ENCODE assay signal across 11 cellular contexts in the genomic region with DNA sequence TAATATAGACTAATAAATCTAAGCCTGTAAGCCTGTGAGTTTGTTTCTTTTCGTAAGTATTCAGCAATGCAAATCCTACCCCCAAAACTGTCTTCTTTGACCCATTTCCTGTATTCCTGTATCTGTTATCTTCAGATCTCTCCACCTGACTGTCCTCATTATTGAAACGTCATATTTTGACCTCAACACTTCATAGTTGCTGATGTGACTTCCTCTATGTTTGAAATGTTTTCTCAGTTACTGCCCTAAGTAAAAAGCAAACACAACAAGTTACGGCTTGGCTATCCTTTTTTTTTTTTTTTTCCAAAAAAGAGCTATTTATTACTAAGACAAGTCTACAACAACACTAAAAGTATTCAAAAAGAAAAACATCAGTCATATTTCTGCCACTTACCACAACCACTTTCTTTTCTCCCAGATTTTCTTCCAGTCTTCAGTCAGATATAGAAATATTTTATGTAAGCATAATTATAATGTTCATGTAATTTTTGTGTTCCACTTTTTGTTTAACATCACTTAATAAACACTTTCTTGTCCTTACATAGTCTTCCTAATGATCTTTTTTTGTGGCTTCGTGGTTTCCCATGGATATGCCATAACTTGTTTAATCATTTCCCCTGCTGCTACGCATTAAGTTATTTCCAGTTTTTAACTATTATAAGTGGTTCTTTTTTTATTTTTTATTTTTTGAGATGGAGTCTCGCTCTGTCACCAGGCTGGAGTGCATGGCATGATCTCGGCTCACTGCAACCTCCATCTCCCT. TPM values are rescaled to one million over a fixed set of nuclear protein-coding genes. Genes with fewer than 3 reads are reported as not detected.
DNase-seq lines count a peak whose midpoint lies in the region; ATAC-seq, FAIRE-seq and TF ChIP-seq lines count a peak whose summit lies in the region.
"Had no signal": no experiment of that assay in that cellular context is flagged by ENCODE, and none has a peak within 500 bp of the region (broad histone marks: within the 10 kb centered on the region; RNA-seq: fewer than 3 reads in every experiment).

No MANE protein-coding gene starts in this region.

- no peak for TF ChIP-seq POLR2A in K562 (conservative IDR thresholded peaks at IDR 0.05)

- no TSS peak for BruUV-seq in K562 (replicated peaks; lab: Mats Ljungman, UMichigan)

- WGBS in K562 (ENCODE audit: insufficient coverage, low coverage, missing lambda C conversion rate) = 7% methylated on average over 7 of the region's 7 CpGs

- no peaks in the 10 kb centered on the region for H3K9me1 ChIP-seq in K562 (ENCODE audit: control insufficient read depth, insufficient read depth, low read length)

- H3K9me3 Mint-ChIP-seq in HFFc6 = peaks cover 11% of the 10 kb centered on the region

- TF ChIP-seq EP300 in K562 (IDR thresholded peaks at IDR 0.05; ENCODE audit: low read length) = no peak

- H3K27me3 ChIP-seq in K562 (ENCODE audit: control insufficient read depth in 2 of 2, insufficient read depth in 2 of 2, low read length in 2 of 2) (peaks cover 8 to 11% of the 10 kb centered on the region in 2 experiments; a peak in 3 of 5 replicates), H7 (ENCODE audit: control insufficient read depth, insufficient read depth, low read length) (no peaks in the 10 kb centered on the region)

- POLR2A ChIA-PET in K562 (lab: Yijun Ruan, JAX) = interaction anchor here (0.7 to 1.0 kb wide), 2 partner anchors 11 to 85 kb away, joined by 3 to 4 read pairs; no protein-coding TSS in a partner anchor

- H3K27me3 Mint-ChIP-seq in HFFc6 (ENCODE audit: insufficient read depth) = no peaks in the 10 kb centered on the region

- H3K36me3 Mint-ChIP-seq in HFFc6 (ENCODE audit: low read depth) = peaks cover 10% of the 10 kb centered on the region; the same call in 1 of the 2 replicates

- H3K4me1 Mint-ChIP-seq in HFFc6 (ENCODE audit: low read depth) = peaks cover 61% of the 10 kb centered on the region

- intact Hi-C loops in K562 (cut with micrococcal nuclease) = no loop called here

- H3K4me2 ChIP-seq in K562 (ENCODE audit: insufficient read depth, low read length) = no peak overlapping the region

- no peak overlapping the region; the same call in 1 of the 2 replicates for H3K4me3 Mint-ChIP-seq in HFFc6

- FAIRE-seq in K562 (lab: Jason Lieb, UNC) = peak; percentile 55

- no peak overlapping the region for H3K27ac ChIP-seq in K562 (ENCODE audit: extremely low read depth, low read depth, low read length)
- H3K27ac ChIP-seq: gastrocnemius medialis had no signal

- H3K9me3 ChIP-seq in K562 (replicated peaks; ENCODE audit: control insufficient read depth, insufficient read depth, low read depth, low read length) = no peaks in the 10 kb centered on the region
- H3K9me3 ChIP-seq: gastrocnemius medialis had no signal

- TF ChIP-seq CTCF in GM20000 (IDR thresholded peaks at IDR 0.05; ENCODE audit: extremely low read depth, missing control alignments) (no peak), K562 (IDR thresholded peaks at IDR 0.05 in 2 of 3, conservative IDR thresholded peaks at IDR 0.05 in 1 of 3; ENCODE audit: insufficient read depth in 2 of 3, low read depth in 1 of 3, low read length in 3 of 3) (no peak), HFFc6 (IDR thresholded peaks at IDR 0.05) (no peak)

- peak; percentile 49 for ATAC-seq in HG03460 (IDR thresholded peaks at IDR 0.05; ENCODE audit: unreplicated experiment)
- ATAC-seq in K562 = no peak
- ATAC-seq: gastrocnemius medialis, right cardiac atrium had no signal

- no peak overlapping the region for H3K9ac ChIP-seq in K562 (ENCODE audit: insufficient read depth in 1 of 2, low read depth in 2 of 2, low read length in 2 of 2)

- in situ Hi-C loops in Caki2 (cut with HindIII; ENCODE audit: low pct_unique_long_range_greater_than_20kb, low sequenced_read_pairs) = no loop called here
- in situ Hi-C loops in K562 (cut with MboI) = no loop called here

- H2AFZ ChIP-seq in K562 (ENCODE audit: low read depth, low read length) = no peak overlapping the region

- H3K36me3 ChIP-seq in K562 (ENCODE audit: control insufficient read depth, insufficient read depth, low read length) (no peaks in the 10 kb centered on the region), H7 (replicated peaks; ENCODE audit: control insufficient read depth, insufficient read depth, low read length) (no peaks in the 10 kb centered on the region)
- H3K36me3 ChIP-seq: gastrocnemius medialis had no signal

- CTCF ChIA-PET in K562 (lab: Yijun Ruan, JAX; ENCODE audit: low intra/inter-chr PET ratio) = no interaction called here

- no peaks in the 10 kb centered on the region for H4K20me1 ChIP-seq in K562 (replicated peaks; ENCODE audit: control insufficient read depth, insufficient read depth, low read length)

- DNase-seq in Caki2 (ENCODE audit: low read depth) (peak; percentile 58), GM20000 (ENCODE audit: low spot score) (peak; percentile 38), K562 (ENCODE audit: extremely low read depth in 1 of 4, low spot score in 3 of 4) (no peak), glomerular visceral epithelial cell (ENCODE audit: extremely low spot score) (no peak), H7 (no peak), globus pallidus (ENCODE audit: low spot score) (no peak), HFFc6 (no peak)
- DNase-seq: gastrocnemius medialis, NCI-H2081, right cardiac atrium had no signal

- peaks cover 6 to 8% of the 10 kb centered on the region in 2 experiments; a peak in 3 of 5 replicates for H3K4me1 ChIP-seq in K562 (replicated peaks in 1 of 2; ENCODE audit: control insufficient read depth in 2 of 2, insufficient read depth in 2 of 2, low read length in 2 of 2)

- no peak for TF ChIP-seq RAD21 in K562 (CRISPR knock-in tag; conservative IDR thresholded peaks at IDR 0.05 in 1 of 2, IDR thresholded peaks at IDR 0.05 in 1 of 2)

- no peaks in the 10 kb centered on the region for H3K79me2 ChIP-seq in K562 (ENCODE audit: control insufficient read depth, insufficient read depth, low read length)

- H3K4me3 ChIP-seq in K562 (no peak overlapping the region), H7 (ENCODE audit: insufficient read depth, low read depth, low read length) (no peak overlapping the region)
- H3K4me3 ChIP-seq: gastrocnemius medialis had no signal

- no peak overlapping the region for H3K27ac Mint-ChIP-seq in HFFc6

TF ChIP-seq in K562, 482 proteins besides CTCF, POLR2A, EP300 and RAD21:
- TF ChIP-seq CREM (IDR thresholded peaks at IDR 0.05; ENCODE audit: low read depth) = peak; percentile 62
- TF ChIP-seq GABPA (tag; conservative IDR thresholded peaks at IDR 0.05; ENCODE audit: low read depth) = 0 out of 2 replicates have a peak, but pooled peaks have one; percentile 36
- TF ChIP-seq NR2C2 (CRISPR knock-in tag; IDR thresholded peaks at IDR 0.05) = no peak
- TF ChIP-seq NR2C2 (tag; IDR thresholded peaks at IDR 0.05) = 0 out of 2 replicates have a peak, but pooled peaks have one; percentile 19
- no peak for TF ChIP-seq HNRNPK (IDR thresholded peaks at IDR 0.05; ENCODE audit: low read depth, low read length, poor library complexity, severe bottlenecking)

RNA-seq across cellular contexts. Expression of a gene that starts 44.9 kb away (rescaled TPM):
- 48.7 and 55.0 TPM in 2 replicates for total RNA-seq in Caki2 (2014; rRNA removed; shearing (Covaris generic); ENCODE audit: low replicate concordance)
- 36.7 and 94.3 TPM in 2 replicates for total RNA-seq in K562 (2011; cell fraction: chromatin; rRNA removed; ENCODE audit: low replicate concordance)
- total RNA-seq in K562 (2011; cell fraction: nucleolus; rRNA removed) = 17.5 and 23.4 TPM in 2 replicates
- 36.4 and 54.7 TPM in 2 replicates for total RNA-seq in K562 (2011; cell fraction: nucleoplasm; rRNA removed)
- total RNA-seq in K562 (2014; rRNA removed) (27.9 and 28.0 TPM in 2 replicates), K562 (2014; rRNA removed; fragmentation: Illumina TruSeq; extraction: Trizol) (37.7 and 41.6 TPM in 2 replicates), K562 (2015; rRNA removed; fragmentation: Illumina TruSeq; extraction: Trizol) (35.1 and 36.5 TPM in 2 replicates), K562 (2021) (40.7 and 44.5 TPM in 2 replicates)
- polyA plus RNA-seq in K562 (2011; rRNA removed) (37.5 and 48.3 TPM in 2 replicates), K562 (2014; fragmentation: Illumina TruSeq; extraction: Trizol) (29.6 and 36.6 TPM in 2 replicates), K562 (2014; fragmentation: Nextera tagmentation; extraction: Ambion mirVana) (10 to 100 TPM; 14.7 to 15.6 TPM), K562 (2014; rRNA removed) (20.7 and 22.0 TPM in 2 replicates)
- polyA plus RNA-seq in K562 (2011; cell fraction: cytosol; rRNA removed) = 13.4 and 22.4 TPM in 2 replicates
- polyA plus RNA-seq in K562 (2011; cell fraction: nucleus; rRNA removed) = 44.3 and 44.7 TPM in 2 replicates
- polyA plus RNA-seq in K562 (2012) = 14.8 and 21.1 TPM in 2 replicates
- polyA minus RNA-seq in K562 (2011; rRNA and poly(A)+ RNA removed) = 74.0 and 88.5 TPM in 2 replicates
- 21.9 and 24.6 TPM in 2 replicates for polyA minus RNA-seq in K562 (2011; cell fraction: cytosol; rRNA and poly(A)+ RNA removed)
- polyA minus RNA-seq in K562 (2011; cell fraction: nucleus; rRNA and poly(A)+ RNA removed) = 26.9 and 36.1 TPM in 2 replicates
- 61.1 and 90.4 TPM in 2 replicates for total RNA-seq in H7 (2014; rRNA removed; shearing (Covaris generic))
- total RNA-seq in HFFc6 (2021; fragmentation: NEBNext Ultra II Directional; extraction: Animal tissue kit (Norgen Biotek cat#: 25700)) = 10 to 100 TPM; 31.7 to 35.8 (median 33.6) TPM

Comparison
In these comparisons a context has a peak if more than half of its experiments do, and no peak if none do; other contexts are left out.
1. DNase-seq: peak in Caki2 (single experiment) and GM20000 (single experiment); none in K562 (0 of 4), glomerular visceral epithelial cell (single experiment), H7 (single experiment), globus pallidus (single experiment) and HFFc6 (single experiment).